ENCODE assay signal across 2 cellular contexts in the genomic region with DNA sequence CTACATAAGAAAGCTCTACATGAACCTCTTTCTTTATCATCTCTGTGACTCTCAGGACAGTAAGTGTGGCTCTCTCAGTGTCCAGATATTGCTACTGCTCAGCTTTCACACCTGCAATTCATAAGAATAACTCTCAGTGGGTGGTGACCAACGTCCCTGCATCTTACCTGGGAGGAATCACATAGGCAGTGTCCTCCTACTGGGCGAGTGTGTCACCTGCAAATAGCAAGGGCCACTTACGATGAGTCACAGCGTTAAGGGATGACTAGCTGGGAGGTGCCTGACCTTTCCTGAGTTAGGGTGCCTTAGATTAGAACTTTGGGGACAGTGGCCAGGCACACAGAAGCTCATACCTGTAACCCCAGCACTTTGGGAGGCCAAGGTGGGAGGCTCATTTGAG.
TF ChIP-seq lines count a peak whose summit lies in the region.

No MANE protein-coding gene starts in this region.

TF ChIP-seq in GM23338, 12 proteins besides CTCF, POLR2A, EP300 and RAD21 (continued from another document):
- TF ChIP-seq REST (IDR thresholded peaks at IDR 0.05; ENCODE audit: unreplicated experiment): no peak
- TF ChIP-seq POLR2AphosphoS5 (IDR thresholded peaks at IDR 0.05; ENCODE audit: low read depth): no peak

TF ChIP-seq in K562, 482 proteins besides CTCF, POLR2A, EP300 and RAD21 (continued from another document):
- TF ChIP-seq ZBTB9 (CRISPR knock-in tag; IDR thresholded peaks at IDR 0.05): no peak
